In the genomic region with DNA sequence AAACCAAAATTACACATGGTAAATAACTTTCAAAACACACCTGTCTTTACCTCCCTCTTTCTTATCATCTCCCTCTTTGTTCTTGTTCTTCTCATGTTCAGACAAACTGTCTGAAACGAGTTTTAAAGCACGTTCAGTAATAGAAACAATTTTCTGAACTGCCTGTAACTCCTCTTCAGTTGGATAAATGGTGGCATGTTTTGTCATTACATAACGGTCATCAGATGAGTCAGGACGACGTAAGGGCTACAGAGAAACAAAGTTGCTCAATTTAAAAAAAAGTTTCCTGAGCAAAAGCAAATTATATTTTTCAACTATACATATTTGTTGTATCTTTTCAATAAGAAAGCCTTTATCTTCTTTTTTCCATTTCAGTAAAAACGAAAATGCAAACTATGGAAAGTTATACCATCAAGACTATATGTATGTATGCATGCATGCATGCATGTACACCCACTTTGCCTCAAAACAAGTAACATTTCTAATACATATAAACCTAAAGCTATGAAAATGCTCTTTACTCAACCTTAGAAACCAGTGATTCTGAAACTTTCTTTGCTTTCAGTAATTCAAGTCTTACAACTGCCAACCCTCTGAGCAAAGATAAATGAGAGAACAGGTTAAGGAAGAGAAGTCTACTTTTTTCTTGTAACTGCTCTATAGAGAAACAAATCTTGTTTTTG, we compare ENCODE assay signal across 11 cellular contexts. TPM values are rescaled to one million over a fixed set of nuclear protein-coding genes. Genes with fewer than 3 reads are reported as not detected.
DNase-seq lines count a peak whose midpoint lies in the region; ATAC-seq and TF ChIP-seq lines count a peak whose summit lies in the region.
"Had no signal": no experiment of that assay in that cellular context is flagged by ENCODE, and none has a peak within 500 bp of the region (broad histone marks: within the 10 kb centered on the region; RNA-seq: fewer than 3 reads in every experiment).

No MANE protein-coding gene starts in this region.

- in situ Hi-C loops in ACHN (cut with HindIII; ENCODE audit: low pct_ligation_motif_present, low pct_unique_long_range_greater_than_20kb, low sequenced_read_pairs) = no loop called here

- H3K9me3 Mint-ChIP-seq in activated naive CD8-positive, alpha-beta T cell treated with anti-CD3 and anti-CD28 coated beads for 36 hours = no peaks in the 10 kb centered on the region
- H3K9me3 Mint-ChIP-seq in immature natural killer cell = no peaks in the 10 kb centered on the region
- H3K9me3 Mint-ChIP-seq: H9 had no signal

- H3K4me3 Mint-ChIP-seq in activated naive CD8-positive, alpha-beta T cell treated with anti-CD3 and anti-CD28 coated beads for 36 hours = no peak overlapping the region
- no peak overlapping the region for H3K4me3 Mint-ChIP-seq in immature natural killer cell
- H3K4me3 Mint-ChIP-seq: H9 had no signal

- H3K36me3 Mint-ChIP-seq in activated naive CD8-positive, alpha-beta T cell treated with anti-CD3 and anti-CD28 coated beads for 36 hours = peaks cover 13% of the 10 kb centered on the region
- H3K36me3 Mint-ChIP-seq in immature natural killer cell = peaks cover 12 to 42% (median 20%) of the 10 kb centered on the region in 3 donors

- no peak for TF ChIP-seq CTCF in HL-60 (IDR thresholded peaks at IDR 0.05; ENCODE audit: insufficient read depth, low read length)

- DNase-seq in AG08396 (ENCODE audit: low spot score) (peak; percentile 12), HL-60 (ENCODE audit: low read depth in 1 of 2, low spot score in 1 of 2) (peak; percentile 9 to 76), hepatic stellate cell (ENCODE audit: low spot score) (peak; percentile 10), NCI-H2196 (lab: John Stamatoyannopoulos, UW; ENCODE audit: unreplicated experiment) (no peak), immature natural killer cell (no peak), ACHN (no peak)
- DNase-seq in activated naive CD8-positive, alpha-beta T cell treated with anti-CD3 and anti-CD28 coated beads for 36 hours = no peak
- DNase-seq: H9, T-helper 9 cell, thyroid gland had no signal

- no peaks in the 10 kb centered on the region for H3K27me3 ChIP-seq in HL-60 (ENCODE audit: insufficient read depth, poor library complexity, severe bottlenecking)
- H3K27me3 ChIP-seq: thyroid gland had no signal

- no peak for ATAC-seq in HG03378 (IDR thresholded peaks at IDR 0.05; ENCODE audit: unreplicated experiment)

- peak overlapping the region; percentile 29 for H3K27ac ChIP-seq in HL-60 (replicated peaks)
- H3K27ac ChIP-seq: thyroid gland had no signal

- peak overlapping the region; percentile 29 for H3K4me3 ChIP-seq in HL-60 (replicated peaks; ENCODE audit: insufficient read depth, low read length)
- H3K4me3 ChIP-seq: thyroid gland had no signal

- no peaks in the 10 kb centered on the region for H3K4me1 Mint-ChIP-seq in activated naive CD8-positive, alpha-beta T cell treated with anti-CD3 and anti-CD28 coated beads for 36 hours
- no peaks in the 10 kb centered on the region for H3K4me1 Mint-ChIP-seq in immature natural killer cell
- H3K4me1 Mint-ChIP-seq: H9 had no signal

- no peaks in the 10 kb centered on the region for H3K27me3 Mint-ChIP-seq in activated naive CD8-positive, alpha-beta T cell treated with anti-CD3 and anti-CD28 coated beads for 36 hours
- H3K27me3 Mint-ChIP-seq in immature natural killer cell (ENCODE audit: low read depth in 3 of 3) = no peaks in the 10 kb centered on the region

- peak overlapping the region; percentile 11 for H3K27ac Mint-ChIP-seq in activated naive CD8-positive, alpha-beta T cell treated with anti-CD3 and anti-CD28 coated beads for 36 hours
- H3K27ac Mint-ChIP-seq in immature natural killer cell = peak overlapping the region in 1 of 6 donors; percentile 59

RNA-seq across cellular contexts. Expression of a gene that starts 56.0 kb away (rescaled TPM):
- 10 to 100 TPM; 66.1 to 69.4 TPM for total RNA-seq in activated naive CD8-positive, alpha-beta T cell treated with anti-CD3 and anti-CD28 coated beads for 36 hours
- 10 to 100 TPM; 63.1 to 90.6 (median 66.2) TPM for polyA plus RNA-seq in immature natural killer cell

Comparison
In these comparisons a context has a peak if more than half of its experiments do, and no peak if none do; other contexts are left out.
1. DNase-seq: peak in AG08396 (single experiment), HL-60 (2 of 2) and hepatic stellate cell (single experiment); none in activated naive CD8-positive, alpha-beta T cell treated with anti-CD3 and anti-CD28 coated beads for 36 hours (single experiment), NCI-H2196 (single experiment), immature natural killer cell (0 of 3) and ACHN (single experiment).